12 cellular contexts compared by ENCODE assay signal in the genomic region with DNA sequence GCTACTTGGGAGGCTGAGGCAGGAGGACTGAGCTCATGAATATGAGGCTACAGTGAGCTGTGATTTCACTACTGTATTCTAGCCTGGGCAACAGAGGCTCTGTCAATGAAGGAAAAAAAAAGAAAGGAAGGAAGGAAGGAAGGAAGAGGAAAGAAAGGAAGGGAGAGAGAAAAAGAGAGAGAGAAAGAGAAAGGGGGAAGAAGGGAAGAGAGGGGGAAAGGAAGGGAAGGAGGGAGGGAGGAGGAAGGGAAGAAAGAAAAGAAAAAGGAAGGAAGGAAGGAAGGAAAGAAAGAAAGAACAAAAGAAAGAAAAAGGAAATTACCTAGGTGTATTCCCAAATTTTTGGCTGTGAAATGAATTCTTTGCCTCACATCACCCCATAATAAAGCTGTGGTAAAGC. TPM values are rescaled to one million over a fixed set of nuclear protein-coding genes. Genes with fewer than 3 reads are reported as not detected.
"Had no signal": no experiment of that assay in that cellular context is flagged by ENCODE, and none has a peak within 500 bp of the region (broad histone marks: within the 10 kb centered on the region; RNA-seq: fewer than 3 reads in every experiment).

No MANE protein-coding gene starts in this region.

- H3K36me3 ChIP-seq: HAP-1 had no signal

- H3K4me1 ChIP-seq: HAP-1 had no signal

- H3K4me3 ChIP-seq: GM23248, GM23338, HAP-1 had no signal

- FAIRE-seq: H1, H54 had no signal

- H3K4me3 Mint-ChIP-seq: GM23338, H9, HFFc6 had no signal

- H2AFZ ChIP-seq: GM23248, GM23338 had no signal

- H3K4me1 Mint-ChIP-seq: GM23338 had no signal

- ATAC-seq: GM23338, HCT116 had no signal

- H3K4me2 ChIP-seq: GM23338 had no signal

- H3K27ac ChIP-seq: GM23248 had no signal

- H3K9ac ChIP-seq: GM23248 had no signal

- H3K27ac Mint-ChIP-seq: GM23338, H9, HFFc6 had no signal

- H3K9me3 ChIP-seq: HAP-1 had no signal

- DNase-seq: GM23248, GOT3, H7, H9, HCEC 1CT, HFFc6 had no signal

RNA-seq across cellular contexts. Expression of a gene that starts 17.9 kb away (rescaled TPM):
- total RNA-seq: GM23248, GM23338, H1, H4, H7, H9, HFFc6 had no signal
- polyA plus RNA-seq: GM23248, GM23338, H1 had no signal
